In the genomic region with DNA sequence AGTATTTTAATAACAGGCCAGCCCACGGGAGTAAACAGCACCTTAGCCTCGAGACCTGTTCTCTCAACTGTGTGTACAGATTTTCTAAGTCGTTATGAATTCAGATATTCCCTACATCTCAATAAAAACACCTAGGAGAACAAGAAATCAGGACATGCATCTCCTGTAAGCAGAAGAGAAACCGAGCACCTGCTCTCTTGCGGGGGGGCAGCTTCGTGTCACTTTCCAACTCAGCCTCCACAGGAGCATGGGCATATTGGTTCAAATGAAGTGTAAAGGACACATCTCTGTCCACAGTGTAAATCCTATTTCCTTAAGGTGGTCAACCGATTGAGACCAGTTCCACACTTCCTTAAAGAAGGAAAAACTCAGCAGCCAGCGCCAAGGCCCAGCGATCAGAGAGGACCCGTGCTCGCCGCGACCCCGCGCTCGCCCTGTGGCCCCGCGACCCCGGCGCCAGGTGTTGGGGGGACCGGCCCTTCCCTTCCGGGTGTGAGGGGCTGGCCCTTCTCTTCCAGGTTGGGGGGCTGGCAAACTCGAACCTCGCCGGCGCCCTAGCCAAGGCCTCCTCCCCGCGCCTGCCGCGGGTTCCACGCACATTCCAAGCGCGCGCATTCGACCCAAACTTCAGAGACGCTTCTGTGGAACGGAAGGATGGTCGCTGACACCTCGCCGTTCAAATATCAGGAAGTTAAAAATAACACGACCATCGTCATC, we compare ENCODE assay signal across 9 cellular contexts. TPM values are rescaled to one million over a fixed set of nuclear protein-coding genes. Genes with fewer than 3 reads are reported as not detected.
DNase-seq lines count a peak whose midpoint lies in the region; ATAC-seq and TF ChIP-seq lines count a peak whose summit lies in the region.
"Had no signal": no experiment of that assay in that cellular context is flagged by ENCODE, and none has a peak within 500 bp of the region (broad histone marks: within the 10 kb centered on the region; RNA-seq: fewer than 3 reads in every experiment).

No MANE protein-coding gene starts in this region.

- peaks cover 13 to 19% of the 10 kb centered on the region in 2 donors for H3K36me3 Mint-ChIP-seq in activated T-cell treated with anti-CD3 and anti-CD28 coated beads, Interleukin-2, amount 50 U/mL, for 72 hours (ENCODE audit: insufficient read depth in 2 of 2)

- TF ChIP-seq CTCF in brain microvascular endothelial cell (IDR thresholded peaks at IDR 0.05; ENCODE audit: low read depth, low read length, missing control alignments) (no peak), lower lobe of right lung (IDR thresholded peaks at IDR 0.05) (no peak), tibial artery (IDR thresholded peaks at IDR 0.05) (no peak)

- H3K27me3 Mint-ChIP-seq in activated T-cell treated with anti-CD3 and anti-CD28 coated beads, Interleukin-2, amount 50 U/mL, for 72 hours (ENCODE audit: low read depth) = no peaks in the 10 kb centered on the region

- no peaks in the 10 kb centered on the region for H3K36me3 ChIP-seq in brain microvascular endothelial cell (replicated peaks)
- H3K36me3 ChIP-seq in lower lobe of right lung = no peaks in the 10 kb centered on the region
- peaks cover 0 to 10% (median 0%) of the 10 kb centered on the region in 3 donors for H3K36me3 ChIP-seq in tibial artery

- no peak for DNase-seq in activated T-cell treated with anti-CD3 and anti-CD28 coated beads, Interleukin-2, amount 50 U/mL, for 72 hours
- no peak for DNase-seq in activated T-cell treated with anti-CD3 and anti-CD28 coated beads, Interleukin-2, amount 50 U/mL, for 1 hour
- DNase-seq in brain microvascular endothelial cell (no peak), lower lobe of right lung (no peak), tibial artery (no peak), head of caudate nucleus (no peak), inferior parietal cortex (ENCODE audit: extremely low spot score) (no peak)

- ATAC-seq in activated T-cell treated with anti-CD3 and anti-CD28 coated beads, Interleukin-2, amount 50 U/mL, for 72 hours (replicated peaks in 1 of 2) = no peak
- ATAC-seq in lower lobe of right lung (no peak), GM19397 (IDR thresholded peaks at IDR 0.05; ENCODE audit: unreplicated experiment) (no peak)

- intact Hi-C loops in lower lobe of right lung (cut with DNase I) (no loop called here), tibial artery (cut with DNase I; ENCODE audit: low total_unique reads) (no loop called here), head of caudate nucleus (cut with DNase I) (no loop called here)

- in situ Hi-C loops in brain microvascular endothelial cell (cut with HindIII; ENCODE audit: low pct_ligation_motif_present, low sequenced_read_pairs) = no loop called here

- H3K27ac ChIP-seq in brain microvascular endothelial cell (no peak overlapping the region), lower lobe of right lung (peak overlapping the region; percentile 87), tibial artery (peak overlapping the region in 1 of 2 donors; percentile 76)

- peak overlapping the region; percentile 61 for H3K27ac Mint-ChIP-seq in activated T-cell treated with anti-CD3 and anti-CD28 coated beads, Interleukin-2, amount 50 U/mL, for 72 hours

- no peaks in the 10 kb centered on the region for H3K9me3 ChIP-seq in lower lobe of right lung
- H3K9me3 ChIP-seq in tibial artery = peaks cover 0 to 1% (median 0%) of the 10 kb centered on the region in 3 donors

- H3K27me3 ChIP-seq in brain microvascular endothelial cell (replicated peaks) (no peaks in the 10 kb centered on the region), lower lobe of right lung (ENCODE audit: low read depth) (no peaks in the 10 kb centered on the region), tibial artery (no peaks in the 10 kb centered on the region)

- H3K9me3 Mint-ChIP-seq in activated T-cell treated with anti-CD3 and anti-CD28 coated beads, Interleukin-2, amount 50 U/mL, for 72 hours = peaks cover 0 to 9% of the 10 kb centered on the region in 2 donors

- H3K4me3 ChIP-seq in brain microvascular endothelial cell (ENCODE audit: low read depth, low read length) (peak overlapping the region; percentile 94), lower lobe of right lung (peak overlapping the region; percentile 84), tibial artery (peak overlapping the region; percentile 77 to 87)

- H3K4me1 Mint-ChIP-seq in activated T-cell treated with anti-CD3 and anti-CD28 coated beads, Interleukin-2, amount 50 U/mL, for 72 hours (ENCODE audit: low read depth) = peaks cover 25% of the 10 kb centered on the region

- H3K4me3 Mint-ChIP-seq in activated T-cell treated with anti-CD3 and anti-CD28 coated beads, Interleukin-2, amount 50 U/mL, for 72 hours = peak overlapping the region; percentile 82 to 90

- peaks cover 49% of the 10 kb centered on the region for H3K4me1 ChIP-seq in lower lobe of right lung
- peaks cover 0 to 27% (median 11%) of the 10 kb centered on the region in 4 donors for H3K4me1 ChIP-seq in tibial artery

RNA-seq across cellular contexts. Expression of a gene that starts 0.7 kb away (rescaled TPM):
- total RNA-seq in activated T-cell treated with anti-CD3 and anti-CD28 coated beads, Interleukin-2, amount 50 U/mL, for 72 hours = 10 to 100 TPM; 31.6 to 37.8 TPM
- 42.2 TPM for total RNA-seq in lower lobe of right lung

RNA-seq across cellular contexts. Expression of a gene that starts 1.6 kb away (rescaled TPM):
- total RNA-seq in activated T-cell treated with anti-CD3 and anti-CD28 coated beads, Interleukin-2, amount 50 U/mL, for 72 hours = 100 to 1,000 TPM; 141 to 163 TPM
- total RNA-seq in lower lobe of right lung = 68.6 TPM

RNA-seq across cellular contexts. Expression of a gene that starts 24.7 kb away (rescaled TPM):
- under 1 TPM; 0.36 to 0.60 TPM for total RNA-seq in activated T-cell treated with anti-CD3 and anti-CD28 coated beads, Interleukin-2, amount 50 U/mL, for 72 hours
- 6.7 TPM for total RNA-seq in lower lobe of right lung
- total RNA-seq: pulmonary artery endothelial cell had no signal
